8 cellular contexts compared by ENCODE assay signal in genomic region chr6:166512567-166512966, GRCh38.
DNase-seq lines count a peak whose midpoint lies in the region; ATAC-seq and TF ChIP-seq lines count a peak whose summit lies in the region.

No MANE protein-coding gene starts in this region.

- H3K4me1 ChIP-seq in mucosa of descending colon (ENCODE audit: low read depth) (no peaks in the 10 kb centered on the region), gastroesophageal sphincter (no peaks in the 10 kb centered on the region)

- H3K4me3 ChIP-seq in mucosa of descending colon (no peak overlapping the region), gastroesophageal sphincter (no peak overlapping the region)

- intact Hi-C loops in mucosa of descending colon (cut with DNase I, micrococcal nuclease), result no loop called here

- no peaks in the 10 kb centered on the region for H3K36me3 ChIP-seq in mucosa of descending colon (ENCODE audit: low read depth)
- H3K36me3 ChIP-seq in gastroesophageal sphincter, result peaks cover 0 to 35% of the 10 kb centered on the region in 2 donors

- TF ChIP-seq EP300 in gastroesophageal sphincter (IDR thresholded peaks at IDR 0.05), result no peak

- 89 to 100% methylated on average over 4 to 7 of the region's 8 CpGs for WGBS in gastroesophageal sphincter (ENCODE audit: low coverage in 1 of 2), 2 donors

- H3K27ac ChIP-seq in gastroesophageal sphincter, result no peak overlapping the region

- peak; percentile 96 for ATAC-seq in GM18517 (IDR thresholded peaks at IDR 0.05; ENCODE audit: unreplicated experiment)
- peak; percentile 93 for ATAC-seq in HG02588 (IDR thresholded peaks at IDR 0.05; ENCODE audit: unreplicated experiment)
- ATAC-seq in mucosa of descending colon, result peak; percentile 75
- no peak for ATAC-seq in gastroesophageal sphincter

- H3K9me3 ChIP-seq in mucosa of descending colon, result no peaks in the 10 kb centered on the region
- H3K9me3 ChIP-seq in gastroesophageal sphincter, result no peaks in the 10 kb centered on the region

- no peak for TF ChIP-seq POLR2A in gastroesophageal sphincter (IDR thresholded peaks at IDR 0.05)

- TF ChIP-seq CTCF in mucosa of descending colon (IDR thresholded peaks at IDR 0.05) (no peak), gastroesophageal sphincter (IDR thresholded peaks at IDR 0.05) (no peak)

- DNase-seq in RPMI8226 (peak; percentile 26), mucosa of descending colon (peak in 2 of 3 donors; percentile 37 to 38), NCI-H2227 treated with DMSO at 0.1 percent for 48 hours (lab: John Stamatoyannopoulos, UW) (no peak), DMS 273 (lab: John Stamatoyannopoulos, UW; ENCODE audit: unreplicated experiment) (no peak), kidney glomerular epithelial cell (lab: John Stamatoyannopoulos, UW) (no peak)

- H3K27me3 ChIP-seq in gastroesophageal sphincter, result no peaks in the 10 kb centered on the region

Comparison
In these comparisons a context has a peak if more than half of its experiments do, and no peak if none do; other contexts are left out.
1. DNase-seq: peak in RPMI8226 (single experiment) and mucosa of descending colon (2 of 3); none in NCI-H2227 treated with DMSO at 0.1 percent for 48 hours (single experiment), DMS 273 (single experiment) and kidney glomerular epithelial cell (single experiment).